ENCODE assay signal across 20 cellular contexts in the genomic region with DNA sequence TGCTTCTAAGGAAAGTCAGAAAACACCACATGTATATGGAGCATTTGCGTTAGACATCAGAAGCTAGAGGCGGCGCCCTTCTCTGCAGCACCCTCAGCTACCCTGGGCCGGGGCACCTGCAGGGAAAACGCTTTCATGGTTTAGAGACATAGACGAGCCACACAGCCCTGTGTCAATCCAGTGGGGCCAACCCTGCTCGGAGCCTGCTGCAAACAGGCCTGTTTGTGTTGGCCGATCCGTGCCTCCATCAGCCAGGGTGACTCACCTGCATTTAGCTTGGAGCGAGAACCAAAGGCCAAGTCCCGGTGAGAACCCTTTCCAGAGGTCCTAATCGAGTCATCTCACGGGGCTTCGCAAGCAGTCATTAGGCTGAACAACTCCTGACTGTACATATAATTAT. TPM values are rescaled to one million over a fixed set of nuclear protein-coding genes. Genes with fewer than 3 reads are reported as not detected.
DNase-seq lines count a peak whose midpoint lies in the region; ATAC-seq and TF ChIP-seq lines count a peak whose summit lies in the region.
"Had no signal": no experiment of that assay in that cellular context is flagged by ENCODE, and none has a peak within 500 bp of the region (broad histone marks: within the 10 kb centered on the region; RNA-seq: fewer than 3 reads in every experiment).

No MANE protein-coding gene starts in this region.

- no peaks in the 10 kb centered on the region for H3K4me1 ChIP-seq in breast epithelium
- H3K4me1 ChIP-seq in foreskin keratinocyte: peaks cover 3% of the 10 kb centered on the region
- H3K4me1 ChIP-seq in spleen: no peaks in the 10 kb centered on the region
- H3K4me1 ChIP-seq in MM.1S (ENCODE audit: low read length): no peaks in the 10 kb centered on the region
- H3K4me1 ChIP-seq: SJCRH30 had no signal

- H3K27ac ChIP-seq in breast epithelium (peak overlapping the region in 1 of 2 donors; percentile 60), foreskin keratinocyte (no peak overlapping the region), spleen (no peak overlapping the region), MM.1S (ENCODE audit: low read length) (no peak overlapping the region)
- H3K27ac ChIP-seq: BLaER1 treated with 17β-estradiol and CSF1 and Interleukin-3, amounts not matched to agents 10 nM and 100 nM; SJCRH30 had no signal

- no peaks in the 10 kb centered on the region for H3K9me2 ChIP-seq in MM.1S (replicated peaks; ENCODE audit: insufficient read depth, low read length)

- H2AFZ ChIP-seq in MM.1S (ENCODE audit: low read length): no peak overlapping the region

- H3K79me2 ChIP-seq in MM.1S (ENCODE audit: low read length): no peaks in the 10 kb centered on the region

- H3K27me3 ChIP-seq in breast epithelium (no peaks in the 10 kb centered on the region), foreskin keratinocyte (peaks cover 4% of the 10 kb centered on the region), spleen (replicated peaks in 1 of 7) (peaks cover 0 to 17% (median 0%) of the 10 kb centered on the region in 7 donors), MM.1S (replicated peaks; ENCODE audit: insufficient read depth, low read length) (no peaks in the 10 kb centered on the region)

- no peak for TF ChIP-seq CTCF in breast epithelium (IDR thresholded peaks at IDR 0.05)
- TF ChIP-seq CTCF in foreskin keratinocyte (conservative IDR thresholded peaks at IDR 0.05): no peak
- TF ChIP-seq CTCF in spleen (IDR thresholded peaks at IDR 0.05 in 8 of 11, conservative IDR thresholded peaks at IDR 0.05 in 3 of 11): no peak
- TF ChIP-seq CTCF in MM.1S (IDR thresholded peaks at IDR 0.05; ENCODE audit: low read length): no peak

- H3K9me3 ChIP-seq in breast epithelium (no peaks in the 10 kb centered on the region), spleen (no peaks in the 10 kb centered on the region), MM.1S (replicated peaks; ENCODE audit: insufficient read depth, low read length) (no peaks in the 10 kb centered on the region)
- H3K9me3 ChIP-seq: BLaER1 treated with 17β-estradiol and CSF1 and Interleukin-3, amounts not matched to agents 10 nM and 100 nM; SJCRH30 had no signal

- TF ChIP-seq POLR2A in breast epithelium (IDR thresholded peaks at IDR 0.05) (no peak), spleen (IDR thresholded peaks at IDR 0.05) (no peak)

- H3K4me3 ChIP-seq in breast epithelium: no peak overlapping the region
- no peak overlapping the region for H3K4me3 ChIP-seq in spleen
- H3K4me3 ChIP-seq in MM.1S (ENCODE audit: low read length): no peak overlapping the region
- H3K4me3 ChIP-seq: BLaER1 treated with 17β-estradiol and CSF1 and Interleukin-3, amounts not matched to agents 10 nM and 100 nM; SJCRH30 had no signal

- no peak overlapping the region for H3K9ac ChIP-seq in MM.1S (ENCODE audit: low read length)
- H3K9ac ChIP-seq: BLaER1 treated with 17β-estradiol and CSF1 and Interleukin-3, amounts not matched to agents 10 nM and 100 nM had no signal

- ATAC-seq in Right ventricle myocardium inferior: no peak
- no peak for ATAC-seq in left cardiac atrium
- ATAC-seq in foreskin keratinocyte: peak; percentile 92

- WGBS in spleen, 5 donors: 79 to 86% (median 84%) methylated on average over 13 to 14 of the region's 14 CpGs

- DNase-seq in Right ventricle myocardium inferior (ENCODE audit: missing footprints): peak; percentile 26
- DNase-seq in left cardiac atrium: no peak
- DNase-seq in breast epithelium (ENCODE audit: low spot score in 2 of 2): peak; percentile 45 to 62
- DNase-seq in foreskin keratinocyte: peak; percentile 50 to 59
- peak; percentile 67 for DNase-seq in spleen
- no peak for DNase-seq in LoVo (ENCODE audit: low spot score)
- no peak for DNase-seq in HCEC 1CT
- DNase-seq in MM.1S: no peak
- DNase-seq: 8988T, DMS53, EL, NCI-H1092, NCI-H1436, NCI-H1930, NCI-H226, NCI-H510A treated with DMSO at 0.1 percent for 48 hours, NCI-H748 treated with DMSO at 0.1 percent for 48 hours, SJCRH30 had no signal

- no peak overlapping the region for H3K4me2 ChIP-seq in MM.1S (ENCODE audit: low read depth, low read length)
- H3K4me2 ChIP-seq: BLaER1 treated with 17β-estradiol and CSF1 and Interleukin-3, amounts not matched to agents 10 nM and 100 nM had no signal

- no peaks in the 10 kb centered on the region for H3K36me3 ChIP-seq in breast epithelium
- H3K36me3 ChIP-seq in spleen: no peaks in the 10 kb centered on the region
- H3K36me3 ChIP-seq in MM.1S (replicated peaks; ENCODE audit: insufficient read depth, low read length): no peaks in the 10 kb centered on the region
- H3K36me3 ChIP-seq: BLaER1 treated with 17β-estradiol and CSF1 and Interleukin-3, amounts not matched to agents 10 nM and 100 nM; SJCRH30 had no signal

- intact Hi-C loops in Right ventricle myocardium inferior (cut with DNase I) (no loop called here), left cardiac atrium (cut with DNase I) (no loop called here), breast epithelium (cut with DNase I; ENCODE audit: low total_unique reads) (no loop called here), spleen (cut with DNase I; ENCODE audit: low total_unique reads) (no loop called here)

- H4K20me1 ChIP-seq in MM.1S (ENCODE audit: insufficient read depth, low read length): no peaks in the 10 kb centered on the region

- H3F3A ChIP-seq in MM.1S (ENCODE audit: insufficient read depth, low read length): no peaks in the 10 kb centered on the region

RNA-seq across cellular contexts. Expression of gene FZD10, which starts 19.5 kb away (rescaled TPM):
- total RNA-seq in Right ventricle myocardium inferior (not detected), left cardiac atrium (under 1 TPM; 0.12 to 0.31 TPM), breast epithelium (1 to 10 TPM in 2 of 3 donors, under 1 TPM in 1; 0.48 to 2.0 (median 1.8) TPM), foreskin keratinocyte (4.4 and 8.2 TPM in 2 replicates), spleen (under 1 TPM in 3 of 7 donors, not detected in 4; 0.11 to 0.20 (median 0.18) TPM)
- polyA plus RNA-seq in foreskin keratinocyte (2.9 and 4.8 TPM in 2 replicates), spleen (under 1 TPM in 2 of 3 donors, not detected in 1; 0.02 to 0.06 TPM)
- total RNA-seq: SJCRH30 had no signal
- polyA plus RNA-seq: IgD-negative memory B cell had no signal

Comparison
In these comparisons a context has a peak if more than half of its experiments do, and no peak if none do; other contexts are left out.
1. DNase-seq: peak in Right ventricle myocardium inferior (single experiment), breast epithelium (2 of 2), foreskin keratinocyte (2 of 2) and spleen (single experiment); none in left cardiac atrium (single experiment), LoVo (single experiment), HCEC 1CT (single experiment) and MM.1S (single experiment).